ENCODE assay signal across 12 cellular contexts in the genomic region with DNA sequence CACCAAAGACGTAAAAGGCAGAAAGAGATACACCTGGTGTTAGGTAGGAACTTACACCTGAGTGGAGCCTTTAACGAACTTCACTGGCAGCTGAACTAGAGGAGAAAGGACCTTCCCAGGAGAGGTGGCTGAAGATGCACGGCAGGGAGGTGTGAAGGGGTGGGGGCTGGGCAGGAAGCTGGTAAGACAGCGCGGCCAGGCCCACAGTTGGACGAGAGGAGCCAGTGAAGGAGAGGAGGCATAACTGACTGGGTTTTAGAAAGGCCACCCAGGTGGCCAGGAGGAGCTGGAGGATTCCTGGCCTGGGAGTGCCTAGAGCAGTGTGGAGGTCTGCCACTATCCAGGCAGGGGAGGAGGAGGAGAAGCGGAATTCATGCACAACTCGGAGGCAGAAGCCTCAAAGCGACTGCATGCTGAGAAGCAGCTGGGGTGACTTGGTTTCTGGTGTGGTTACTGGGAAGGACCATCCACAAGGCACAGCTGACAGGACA.
"Had no signal": no experiment of that assay in that cellular context is flagged by ENCODE, and none has a peak within 500 bp of the region (broad histone marks: within the 10 kb centered on the region; RNA-seq: fewer than 3 reads in every experiment).

No MANE protein-coding gene starts in this region.

- H3K4me3 ChIP-seq: gastroesophageal sphincter, psoas muscle had no signal

- H3K27me3 ChIP-seq: gastroesophageal sphincter had no signal

- ATAC-seq: activated CD4-positive, CD25-positive, alpha-beta regulatory T cell treated with anti-CD3 and anti-CD28 coated beads, Interleukin-2, amount 50 U/mL, for 24 hours; gastroesophageal sphincter; naive thymus-derived CD8-positive, alpha-beta T cell; psoas muscle; sciatic nerve had no signal

- DNase-seq: activated naive CD4-positive, alpha-beta T cell treated with anti-CD3 and anti-CD28 coated beads for 36 hours; effector CD8-positive, alpha-beta T cell; naive thymus-derived CD8-positive, alpha-beta T cell; nucleus accumbens; psoas muscle; stimulated activated CD4-positive, alpha-beta T cell treated with anti-CD3 and anti-CD28 coated beads, Interleukin-2, amount 100 ng/mL, for 24 hours; stimulated activated naive CD4-positive, alpha-beta T cell had no signal

- H3K4me1 ChIP-seq: gastroesophageal sphincter, psoas muscle had no signal

- H3K4me3 Mint-ChIP-seq: activated naive CD4-positive, alpha-beta T cell treated with anti-CD3 and anti-CD28 coated beads for 36 hours; naive thymus-derived CD8-positive, alpha-beta T cell; T-helper 2 cell treated with Interferon-gamma antibody and Interleukin-4, amounts not matched to agents 5 μg/mL and 100 μg/mL, for 36 hours had no signal

- H3K27ac Mint-ChIP-seq: activated naive CD4-positive, alpha-beta T cell treated with anti-CD3 and anti-CD28 coated beads for 36 hours; naive thymus-derived CD8-positive, alpha-beta T cell; T-helper 2 cell treated with Interferon-gamma antibody and Interleukin-4, amounts not matched to agents 5 μg/mL and 100 μg/mL, for 36 hours had no signal

- H3K27me3 Mint-ChIP-seq: naive thymus-derived CD8-positive, alpha-beta T cell had no signal

- H3K27ac ChIP-seq: epithelial cell of prostate, gastroesophageal sphincter, psoas muscle had no signal
